1 cellular context compared by ENCODE assay signal in the genomic region with DNA sequence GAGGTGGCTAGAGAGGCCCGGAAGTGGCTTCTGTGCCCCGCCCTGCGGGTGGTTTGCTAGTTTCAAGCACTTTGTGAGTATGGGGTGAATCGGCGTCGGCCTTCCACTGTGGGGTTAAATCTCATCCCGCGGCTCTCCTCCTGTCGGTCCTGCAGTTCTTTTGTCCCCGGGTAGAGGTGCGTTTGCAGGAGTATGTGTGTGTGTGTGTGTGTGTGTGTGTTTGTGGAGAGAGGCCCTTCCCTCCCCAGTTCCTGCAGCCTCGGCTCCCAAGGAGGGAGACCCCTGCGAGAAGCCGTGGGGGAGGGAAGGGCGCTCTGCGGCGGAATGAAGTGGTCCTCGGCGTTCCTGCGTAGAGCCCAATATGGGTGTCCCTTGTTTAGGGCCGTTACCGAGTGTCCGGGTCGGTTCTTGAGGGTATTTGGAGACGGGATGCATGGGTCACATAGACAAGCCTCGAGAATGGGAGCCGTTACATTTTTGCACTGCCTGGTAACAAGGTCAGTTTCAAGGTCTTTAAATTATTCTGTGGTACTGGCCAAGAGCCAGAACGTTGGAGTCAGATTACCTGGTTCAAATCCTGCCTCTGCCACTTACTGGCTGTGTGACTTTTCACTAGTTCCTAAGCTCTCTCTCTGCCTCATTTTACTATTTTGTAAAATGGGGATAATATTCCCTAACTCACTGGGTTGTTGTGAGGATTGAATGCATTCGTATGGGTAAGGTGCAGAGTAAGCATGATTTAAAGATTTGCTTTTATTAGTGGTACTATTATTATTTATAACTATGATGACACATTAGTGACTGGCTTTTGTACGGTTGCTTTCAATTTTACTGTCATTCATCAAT.
TF ChIP-seq lines count a peak whose summit lies in the region.

A gene (plus strand): TSS at position 56 of the 846 bp plus-strand sequence. CDS start 9,640 bp downstream, outside the sequence.

TF ChIP-seq in HepG2, 621 proteins besides CTCF, POLR2A, EP300 and RAD21 (continued from another document and continues in another):
- TF ChIP-seq, protein P1, sequence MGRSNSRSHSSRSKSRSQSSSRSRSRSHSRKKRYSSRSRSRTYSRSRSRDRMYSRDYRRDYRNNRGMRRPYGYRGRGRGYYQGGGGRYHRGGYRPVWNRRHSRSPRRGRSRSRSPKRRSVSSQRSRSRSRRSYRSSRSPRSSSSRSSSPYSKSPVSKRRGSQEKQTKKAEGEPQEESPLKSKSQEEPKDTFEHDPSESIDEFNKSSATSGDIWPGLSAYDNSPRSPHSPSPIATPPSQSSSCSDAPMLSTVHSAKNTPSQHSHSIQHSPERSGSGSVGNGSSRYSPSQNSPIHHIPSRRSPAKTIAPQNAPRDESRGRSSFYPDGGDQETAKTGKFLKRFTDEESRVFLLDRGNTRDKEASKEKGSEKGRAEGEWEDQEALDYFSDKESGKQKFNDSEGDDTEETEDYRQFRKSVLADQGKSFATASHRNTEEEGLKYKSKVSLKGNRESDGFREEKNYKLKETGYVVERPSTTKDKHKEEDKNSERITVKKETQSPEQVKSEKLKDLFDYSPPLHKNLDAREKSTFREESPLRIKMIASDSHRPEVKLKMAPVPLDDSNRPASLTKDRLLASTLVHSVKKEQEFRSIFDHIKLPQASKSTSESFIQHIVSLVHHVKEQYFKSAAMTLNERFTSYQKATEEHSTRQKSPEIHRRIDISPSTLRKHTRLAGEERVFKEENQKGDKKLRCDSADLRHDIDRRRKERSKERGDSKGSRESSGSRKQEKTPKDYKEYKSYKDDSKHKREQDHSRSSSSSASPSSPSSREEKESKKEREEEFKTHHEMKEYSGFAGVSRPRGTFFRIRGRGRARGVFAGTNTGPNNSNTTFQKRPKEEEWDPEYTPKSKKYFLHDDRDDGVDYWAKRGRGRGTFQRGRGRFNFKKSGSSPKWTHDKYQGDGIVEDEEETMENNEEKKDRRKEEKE (IDR thresholded peaks at IDR 0.05): no peak
- TF ChIP-seq ZSCAN30 (CRISPR knock-in tag; IDR thresholded peaks at IDR 0.05) (0 out of 2 replicates have a peak, but pooled peaks have one; percentile 27), GTF3A (CRISPR knock-in tag; conservative IDR thresholded peaks at IDR 0.05) (no peak), KDM2A (CRISPR knock-in tag; IDR thresholded peaks at IDR 0.05; ENCODE audit: borderline replicate concordance, low read depth) (peak; percentile 88; the same call in 1 of the 2 replicates), U2AF2 (IDR thresholded peaks at IDR 0.05; ENCODE audit: low read depth, low read length) (no peak), ZNF296 (CRISPR knock-in tag; conservative IDR thresholded peaks at IDR 0.05) (peak; percentile 87), ZNF570 (CRISPR knock-in tag; IDR thresholded peaks at IDR 0.05; ENCODE audit: borderline replicate concordance) (no peak), ZBTB38 (CRISPR knock-in tag; IDR thresholded peaks at IDR 0.05) (peak; percentile 71), ASH2L (IDR thresholded peaks at IDR 0.05; ENCODE audit: insufficient read length, low read depth, low read length) (peak; percentile 88), KAT7 (CRISPR knock-in tag; IDR thresholded peaks at IDR 0.05; ENCODE audit: borderline replicate concordance) (peak; percentile 91), SOX13 (IDR thresholded peaks at IDR 0.05) (no peak; the same call in 1 of the 2 replicates), SOX13 (CRISPR knock-in tag; conservative IDR thresholded peaks at IDR 0.05 in 1 of 2, IDR thresholded peaks at IDR 0.05 in 1 of 2) (peak in 1 of 2 experiments; percentile 47; a peak in 1 of 4 replicates), GABPA (IDR thresholded peaks at IDR 0.05; ENCODE audit: low read depth, low read length) (peak; percentile 69), GABPA (CRISPR knock-in tag; IDR thresholded peaks at IDR 0.05; ENCODE audit: low read depth) (peak; percentile 96), ARNT2 (CRISPR knock-in tag; IDR thresholded peaks at IDR 0.05; ENCODE audit: low read depth) (no peak), FOXA3 (CRISPR knock-in tag; IDR thresholded peaks at IDR 0.05) (peak; percentile 15), ONECUT2 (CRISPR knock-in tag; IDR thresholded peaks at IDR 0.05) (no peak), ZNF724P (CRISPR knock-in tag; IDR thresholded peaks at IDR 0.05; ENCODE audit: borderline replicate concordance) (peak; percentile 66; the same call in 1 of the 2 replicates), JARID2 (CRISPR knock-in tag; IDR thresholded peaks at IDR 0.05; ENCODE audit: insufficient replicate concordance) (no peak), JUND (CRISPR knock-in tag; IDR thresholded peaks at IDR 0.05) (no peak), CBX1 (IDR thresholded peaks at IDR 0.05; ENCODE audit: low read depth) (no peak), SMAD1 (CRISPR knock-in tag; IDR thresholded peaks at IDR 0.05; ENCODE audit: borderline replicate concordance, low read depth) (0 out of 2 replicates have a peak, but pooled peaks have one; percentile 58), HHEX (CRISPR knock-in tag; IDR thresholded peaks at IDR 0.05) (no peak), NRL (CRISPR knock-in tag; IDR thresholded peaks at IDR 0.05; ENCODE audit: borderline replicate concordance) (peak; percentile 93), KLF13 (CRISPR knock-in tag; IDR thresholded peaks at IDR 0.05) (peak; percentile 92; the same call in 1 of the 2 replicates), ZNF367 (CRISPR knock-in tag; IDR thresholded peaks at IDR 0.05; ENCODE audit: borderline replicate concordance) (no peak), ZNF180 (CRISPR knock-in tag; IDR thresholded peaks at IDR 0.05; ENCODE audit: borderline replicate concordance, low read depth) (no peak), ETV6 (CRISPR knock-in tag; conservative IDR thresholded peaks at IDR 0.05) (no peak), HES4 (CRISPR knock-in tag; IDR thresholded peaks at IDR 0.05; ENCODE audit: borderline replicate concordance) (no peak), WIZ (CRISPR knock-in tag; IDR thresholded peaks at IDR 0.05) (peak; percentile 73; the same call in 1 of the 2 replicates), ZNF552 (CRISPR knock-in tag; IDR thresholded peaks at IDR 0.05; ENCODE audit: borderline replicate concordance) (no peak), PITX1 (CRISPR knock-in tag; IDR thresholded peaks at IDR 0.05) (peak; percentile 38; the same call in 1 of the 2 replicates)
- TF ChIP-seq, protein P2, sequence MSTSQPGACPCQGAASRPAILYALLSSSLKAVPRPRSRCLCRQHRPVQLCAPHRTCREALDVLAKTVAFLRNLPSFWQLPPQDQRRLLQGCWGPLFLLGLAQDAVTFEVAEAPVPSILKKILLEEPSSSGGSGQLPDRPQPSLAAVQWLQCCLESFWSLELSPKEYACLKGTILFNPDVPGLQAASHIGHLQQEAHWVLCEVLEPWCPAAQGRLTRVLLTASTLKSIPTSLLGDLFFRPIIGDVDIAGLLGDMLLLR (CRISPR knock-in tag; IDR thresholded peaks at IDR 0.05): peak; percentile 86; the same call in 1 of the 2 replicates
- TF ChIP-seq, protein P3, sequence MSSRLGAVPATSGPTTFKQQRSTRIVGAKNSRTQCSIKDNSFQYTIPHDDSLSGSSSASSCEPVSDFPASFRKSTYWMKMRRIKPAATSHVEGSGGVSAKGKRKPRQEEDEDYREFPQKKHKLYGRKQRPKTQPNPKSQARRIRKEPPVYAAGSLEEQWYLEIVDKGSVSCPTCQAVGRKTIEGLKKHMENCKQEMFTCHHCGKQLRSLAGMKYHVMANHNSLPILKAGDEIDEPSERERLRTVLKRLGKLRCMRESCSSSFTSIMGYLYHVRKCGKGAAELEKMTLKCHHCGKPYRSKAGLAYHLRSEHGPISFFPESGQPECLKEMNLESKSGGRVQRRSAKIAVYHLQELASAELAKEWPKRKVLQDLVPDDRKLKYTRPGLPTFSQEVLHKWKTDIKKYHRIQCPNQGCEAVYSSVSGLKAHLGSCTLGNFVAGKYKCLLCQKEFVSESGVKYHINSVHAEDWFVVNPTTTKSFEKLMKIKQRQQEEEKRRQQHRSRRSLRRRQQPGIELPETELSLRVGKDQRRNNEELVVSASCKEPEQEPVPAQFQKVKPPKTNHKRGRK (CRISPR knock-in tag; IDR thresholded peaks at IDR 0.05): no peak; the same call in 1 of the 2 replicates
- TF ChIP-seq, protein P4, sequence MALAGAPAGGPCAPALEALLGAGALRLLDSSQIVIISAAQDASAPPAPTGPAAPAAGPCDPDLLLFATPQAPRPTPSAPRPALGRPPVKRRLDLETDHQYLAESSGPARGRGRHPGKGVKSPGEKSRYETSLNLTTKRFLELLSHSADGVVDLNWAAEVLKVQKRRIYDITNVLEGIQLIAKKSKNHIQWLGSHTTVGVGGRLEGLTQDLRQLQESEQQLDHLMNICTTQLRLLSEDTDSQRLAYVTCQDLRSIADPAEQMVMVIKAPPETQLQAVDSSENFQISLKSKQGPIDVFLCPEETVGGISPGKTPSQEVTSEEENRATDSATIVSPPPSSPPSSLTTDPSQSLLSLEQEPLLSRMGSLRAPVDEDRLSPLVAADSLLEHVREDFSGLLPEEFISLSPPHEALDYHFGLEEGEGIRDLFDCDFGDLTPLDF (CRISPR knock-in tag; IDR thresholded peaks at IDR 0.05): no peak
- TF ChIP-seq, protein P5, sequence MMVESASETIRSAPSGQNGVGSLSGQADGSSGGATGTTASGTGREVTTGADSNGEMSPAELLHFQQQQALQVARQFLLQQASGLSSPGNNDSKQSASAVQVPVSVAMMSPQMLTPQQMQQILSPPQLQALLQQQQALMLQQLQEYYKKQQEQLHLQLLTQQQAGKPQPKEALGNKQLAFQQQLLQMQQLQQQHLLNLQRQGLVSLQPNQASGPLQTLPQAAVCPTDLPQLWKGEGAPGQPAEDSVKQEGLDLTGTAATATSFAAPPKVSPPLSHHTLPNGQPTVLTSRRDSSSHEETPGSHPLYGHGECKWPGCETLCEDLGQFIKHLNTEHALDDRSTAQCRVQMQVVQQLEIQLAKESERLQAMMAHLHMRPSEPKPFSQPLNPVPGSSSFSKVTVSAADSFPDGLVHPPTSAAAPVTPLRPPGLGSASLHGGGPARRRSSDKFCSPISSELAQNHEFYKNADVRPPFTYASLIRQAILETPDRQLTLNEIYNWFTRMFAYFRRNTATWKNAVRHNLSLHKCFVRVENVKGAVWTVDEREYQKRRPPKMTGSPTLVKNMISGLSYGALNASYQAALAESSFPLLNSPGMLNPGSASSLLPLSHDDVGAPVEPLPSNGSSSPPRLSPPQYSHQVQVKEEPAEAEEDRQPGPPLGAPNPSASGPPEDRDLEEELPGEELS (CRISPR knock-in tag; IDR thresholded peaks at IDR 0.05): peak; percentile 59; the same call in 1 of the 2 replicates
- TF ChIP-seq, protein P6, sequence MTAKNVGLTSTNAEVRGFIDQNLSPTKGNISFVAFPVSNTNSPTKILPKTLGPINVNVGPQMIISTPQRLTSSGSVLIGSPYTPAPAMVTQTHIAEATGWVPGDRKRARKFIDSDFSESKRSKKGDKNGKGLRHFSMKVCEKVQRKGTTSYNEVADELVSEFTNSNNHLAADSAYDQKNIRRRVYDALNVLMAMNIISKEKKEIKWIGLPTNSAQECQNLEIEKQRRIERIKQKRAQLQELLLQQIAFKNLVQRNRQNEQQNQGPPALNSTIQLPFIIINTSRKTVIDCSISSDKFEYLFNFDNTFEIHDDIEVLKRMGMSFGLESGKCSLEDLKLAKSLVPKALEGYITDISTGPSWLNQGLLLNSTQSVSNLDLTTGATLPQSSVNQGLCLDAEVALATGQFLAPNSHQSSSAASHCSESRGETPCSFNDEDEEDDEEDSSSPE (CRISPR knock-in tag; IDR thresholded peaks at IDR 0.05): no peak; the same call in 1 of the 2 replicates
- TF ChIP-seq, protein P7, sequence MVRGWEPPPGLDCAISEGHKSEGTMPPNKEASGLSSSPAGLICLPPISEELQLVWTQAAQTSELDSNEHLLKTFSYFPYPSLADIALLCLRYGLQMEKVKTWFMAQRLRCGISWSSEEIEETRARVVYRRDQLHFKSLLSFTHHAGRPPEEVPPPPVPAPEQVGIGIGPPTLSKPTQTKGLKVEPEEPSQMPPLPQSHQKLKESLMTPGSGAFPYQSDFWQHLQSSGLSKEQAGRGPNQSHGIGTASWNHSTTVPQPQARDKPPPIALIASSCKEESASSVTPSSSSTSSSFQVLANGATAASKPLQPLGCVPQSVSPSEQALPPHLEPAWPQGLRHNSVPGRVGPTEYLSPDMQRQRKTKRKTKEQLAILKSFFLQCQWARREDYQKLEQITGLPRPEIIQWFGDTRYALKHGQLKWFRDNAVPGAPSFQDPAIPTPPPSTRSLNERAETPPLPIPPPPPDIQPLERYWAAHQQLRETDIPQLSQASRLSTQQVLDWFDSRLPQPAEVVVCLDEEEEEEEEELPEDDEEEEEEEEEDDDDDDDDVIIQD (CRISPR knock-in tag; IDR thresholded peaks at IDR 0.05; ENCODE audit: low read depth): no peak
- TF ChIP-seq, protein P8, sequence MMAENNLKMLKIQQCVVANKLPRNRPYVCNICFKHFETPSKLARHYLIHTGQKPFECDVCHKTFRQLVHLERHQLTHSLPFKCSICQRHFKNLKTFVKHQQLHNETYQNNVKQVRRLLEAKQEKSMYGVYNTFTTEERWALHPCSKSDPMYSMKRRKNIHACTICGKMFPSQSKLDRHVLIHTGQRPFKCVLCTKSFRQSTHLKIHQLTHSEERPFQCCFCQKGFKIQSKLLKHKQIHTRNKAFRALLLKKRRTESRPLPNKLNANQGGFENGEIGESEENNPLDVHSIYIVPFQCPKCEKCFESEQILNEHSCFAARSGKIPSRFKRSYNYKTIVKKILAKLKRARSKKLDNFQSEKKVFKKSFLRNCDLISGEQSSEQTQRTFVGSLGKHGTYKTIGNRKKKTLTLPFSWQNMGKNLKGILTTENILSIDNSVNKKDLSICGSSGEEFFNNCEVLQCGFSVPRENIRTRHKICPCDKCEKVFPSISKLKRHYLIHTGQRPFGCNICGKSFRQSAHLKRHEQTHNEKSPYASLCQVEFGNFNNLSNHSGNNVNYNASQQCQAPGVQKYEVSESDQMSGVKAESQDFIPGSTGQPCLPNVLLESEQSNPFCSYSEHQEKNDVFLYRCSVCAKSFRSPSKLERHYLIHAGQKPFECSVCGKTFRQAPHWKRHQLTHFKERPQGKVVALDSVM (CRISPR knock-in tag; IDR thresholded peaks at IDR 0.05): peak; percentile 69
- TF ChIP-seq, protein P9, sequence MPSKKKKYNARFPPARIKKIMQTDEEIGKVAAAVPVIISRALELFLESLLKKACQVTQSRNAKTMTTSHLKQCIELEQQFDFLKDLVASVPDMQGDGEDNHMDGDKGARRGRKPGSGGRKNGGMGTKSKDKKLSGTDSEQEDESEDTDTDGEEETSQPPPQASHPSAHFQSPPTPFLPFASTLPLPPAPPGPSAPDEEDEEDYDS (CRISPR knock-in tag; IDR thresholded peaks at IDR 0.05): peak; percentile 68
- TF ChIP-seq, protein P10, sequence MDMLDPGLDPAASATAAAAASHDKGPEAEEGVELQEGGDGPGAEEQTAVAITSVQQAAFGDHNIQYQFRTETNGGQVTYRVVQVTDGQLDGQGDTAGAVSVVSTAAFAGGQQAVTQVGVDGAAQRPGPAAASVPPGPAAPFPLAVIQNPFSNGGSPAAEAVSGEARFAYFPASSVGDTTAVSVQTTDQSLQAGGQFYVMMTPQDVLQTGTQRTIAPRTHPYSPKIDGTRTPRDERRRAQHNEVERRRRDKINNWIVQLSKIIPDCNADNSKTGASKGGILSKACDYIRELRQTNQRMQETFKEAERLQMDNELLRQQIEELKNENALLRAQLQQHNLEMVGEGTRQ (IDR thresholded peaks at IDR 0.05; ENCODE audit: low read depth, low read length): no peak
- TF ChIP-seq, protein P10 (CRISPR knock-in tag; IDR thresholded peaks at IDR 0.05; ENCODE audit: borderline replicate concordance): no peak
